Comparison of ENCODE assay signal across 10 cellular contexts in the genomic region with DNA sequence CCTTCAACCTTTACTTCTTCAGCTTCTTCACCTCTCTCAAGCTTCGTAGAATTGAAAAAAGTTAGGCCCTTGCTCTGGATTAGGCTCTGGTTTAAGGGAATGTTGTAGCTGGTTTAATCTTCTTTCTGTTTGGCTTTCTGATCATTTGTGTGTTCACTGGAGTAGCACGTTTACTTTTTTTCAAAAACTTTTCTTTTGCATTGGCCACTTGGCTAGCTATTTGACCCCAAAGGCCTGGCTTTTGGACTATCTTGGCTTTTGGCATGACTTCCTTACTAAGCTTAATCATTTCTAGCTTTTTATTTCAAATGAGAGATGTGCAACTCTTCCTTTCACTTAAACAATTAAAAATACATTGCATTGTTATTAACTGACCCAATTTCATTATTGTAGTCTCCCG.
"Had no signal": no experiment of that assay in that cellular context is flagged by ENCODE, and none has a peak within 500 bp of the region (broad histone marks: within the 10 kb centered on the region; RNA-seq: fewer than 3 reads in every experiment).

No MANE protein-coding gene starts in this region.

- H3K27ac ChIP-seq: GM23248, HL-60, KMS-11 had no signal

- H2AFZ ChIP-seq: GM23248 had no signal

- H3K9ac ChIP-seq: GM23248, KMS-11 had no signal

- H3K36me3 ChIP-seq: HAP-1 had no signal

- H3K4me2 ChIP-seq: KMS-11 had no signal

- H3K4me3 ChIP-seq: GM23248, HAP-1 had no signal

- DNase-seq: GM23248, GOT3, H7, HFFc6, IMR-90, KBM-7 had no signal

- ATAC-seq: HCT116 had no signal

- H3K9me3 ChIP-seq: HAP-1 had no signal
